Comparison of ENCODE assay signal across 11 cellular contexts in genomic region chr6:135277422-135277821, GRCh38.
"Had no signal": no experiment of that assay in that cellular context is flagged by ENCODE, and none has a peak within 500 bp of the region (broad histone marks: within the 10 kb centered on the region; RNA-seq: fewer than 3 reads in every experiment).

No MANE protein-coding gene starts in this region.

- H3K36me3 ChIP-seq: HAP-1 had no signal

- H3K9ac ChIP-seq: GM23248 had no signal

- FAIRE-seq: H1, H54 had no signal

- H3K4me3 ChIP-seq: GM23248, GM23338, HAP-1 had no signal

- H3K27ac ChIP-seq: GM23248 had no signal

- H2AFZ ChIP-seq: GM23248, GM23338 had no signal

- H3K9me3 ChIP-seq: HAP-1 had no signal

- DNase-seq: GM23248, GOT3, H7, H9, HCEC 1CT, HFFc6 had no signal

- H3K4me2 ChIP-seq: GM23338 had no signal

- ATAC-seq: GM23338, HCT116 had no signal
